ENCODE assay signal across 8 cellular contexts in genomic region chr15:67067930-67068542, GRCh38. TPM values are rescaled to one million over a fixed set of nuclear protein-coding genes. Genes with fewer than 3 reads are reported as not detected.
A peak's percentile ranks its signal among the peaks of the same experiment; 100 is the strongest.
DNase-seq lines count a peak whose midpoint lies in the region; ATAC-seq and TF ChIP-seq lines count a peak whose summit lies in the region.

No MANE protein-coding gene starts in this region.

- H3K9ac ChIP-seq in Karpas-422 (ENCODE audit: low read length) (0 out of 2 replicates have a peak overlapping the region, but pooled peaks have one; percentile 5), mucosa of stomach (ENCODE audit: low read length) (peak overlapping the region; percentile 93)

- DNase-seq in AG04450 (ENCODE audit: low read depth, low spot score) (no peak), Karpas-422 (no peak), breast epithelium (ENCODE audit: low spot score in 2 of 2) (no peak), NCI-H2081 treated with DMSO at 0.1 percent for 48 hours (lab: John Stamatoyannopoulos, UW) (no peak), 8988T (no peak)

- H3K4me2 ChIP-seq in Karpas-422 (ENCODE audit: low read depth, low read length, poor library complexity, severe bottlenecking) = peak overlapping the region; percentile 94

- H2AFZ ChIP-seq in Karpas-422 (ENCODE audit: low read length) = no peak overlapping the region

- peaks cover 34% of the 10 kb centered on the region for H4K20me1 ChIP-seq in Karpas-422 (ENCODE audit: insufficient read depth, low read depth, low read length)

- H3K4me3 ChIP-seq in AG04450 (ENCODE audit: low read depth, low read length) (peak overlapping the region; percentile 99), Karpas-422 (ENCODE audit: low read length) (peak overlapping the region; percentile 84; the same call in 1 of the 2 replicates), breast epithelium (peak overlapping the region; percentile 84 to 94 (median 91)), mucosa of stomach (ENCODE audit: low read length) (peak overlapping the region; percentile 88)

- CTCF ChIA-PET in AG04450 (lab: Charles Lee) = no interaction called here

- H3K9me3 ChIP-seq in AG04450 (ENCODE audit: control insufficient read depth, insufficient read depth, low read length) (peaks cover 3% of the 10 kb centered on the region; the same call in 1 of the 2 replicates), Karpas-422 (ENCODE audit: low read length) (no peaks in the 10 kb centered on the region), breast epithelium (no peaks in the 10 kb centered on the region), mucosa of stomach (ENCODE audit: control insufficient read depth, low read length) (no peaks in the 10 kb centered on the region)

- POLR2A ChIA-PET in AG04450 (lab: Yijun Ruan, JAX) = no interaction called here

- H3K36me3 ChIP-seq in Karpas-422 (ENCODE audit: insufficient read depth, low read length) (no peaks in the 10 kb centered on the region), breast epithelium (no peaks in the 10 kb centered on the region), mucosa of stomach (ENCODE audit: control insufficient read depth, insufficient read depth, low read length) (no peaks in the 10 kb centered on the region)

- H3K4me1 ChIP-seq in Karpas-422 (ENCODE audit: low read length) = peaks cover 47% of the 10 kb centered on the region
- H3K4me1 ChIP-seq in breast epithelium = no peaks in the 10 kb centered on the region
- peaks cover 56% of the 10 kb centered on the region for H3K4me1 ChIP-seq in mucosa of stomach (ENCODE audit: control insufficient read depth, insufficient read depth, low read length)

- ATAC-seq in HG03457 (IDR thresholded peaks at IDR 0.05; ENCODE audit: unreplicated experiment) (no peak), HG02870 (IDR thresholded peaks at IDR 0.05; ENCODE audit: unreplicated experiment) (no peak)

- H3K9me2 ChIP-seq in Karpas-422 (replicated peaks; ENCODE audit: insufficient read depth, low read length) = no peaks in the 10 kb centered on the region

- intact Hi-C loops in breast epithelium (cut with DNase I; ENCODE audit: low total_unique reads) = no loop called here

- no peak for TF ChIP-seq POLR2A in breast epithelium (IDR thresholded peaks at IDR 0.05)

- H3K27ac ChIP-seq in AG04450 (ENCODE audit: low read depth, low read length) (peak overlapping the region; percentile 83), Karpas-422 (ENCODE audit: low read length) (no peak overlapping the region), breast epithelium (peak overlapping the region; percentile 86 to 92)

- H3K79me2 ChIP-seq in Karpas-422 (ENCODE audit: low read length) = no peaks in the 10 kb centered on the region

- TF ChIP-seq CTCF in AG04450 (IDR thresholded peaks at IDR 0.05; ENCODE audit: low read depth, low read length) (no peak), breast epithelium (IDR thresholded peaks at IDR 0.05) (no peak)

- H3K27me3 ChIP-seq in AG04450 (ENCODE audit: control insufficient read depth, insufficient read depth, low read length) = no peaks in the 10 kb centered on the region
- H3K27me3 ChIP-seq in Karpas-422 (ENCODE audit: low read length) = peaks cover 2% of the 10 kb centered on the region; the same call in 1 of the 2 replicates
- no peaks in the 10 kb centered on the region for H3K27me3 ChIP-seq in breast epithelium
- H3K27me3 ChIP-seq in mucosa of stomach (ENCODE audit: control insufficient read depth, insufficient read depth, low read length) = no peaks in the 10 kb centered on the region

RNA-seq across cellular contexts. Expression of gene SMAD3, which starts 2.6 kb away (rescaled TPM):
- polyA plus RNA-seq in AG04450 (2011; rRNA removed) = 115 and 138 TPM in 2 replicates
- 168 and 203 TPM in 2 replicates for polyA minus RNA-seq in AG04450 (2011; rRNA and poly(A)+ RNA removed)
- 12.8 and 27.7 TPM in 2 replicates for total RNA-seq in Karpas-422 (2014; rRNA removed; shearing (Covaris generic); ENCODE audit: low replicate concordance)
- 10 to 100 TPM; 22.5 to 44.6 (median 33.4) TPM for total RNA-seq in breast epithelium
